12 cellular contexts compared by ENCODE assay signal in the genomic region with DNA sequence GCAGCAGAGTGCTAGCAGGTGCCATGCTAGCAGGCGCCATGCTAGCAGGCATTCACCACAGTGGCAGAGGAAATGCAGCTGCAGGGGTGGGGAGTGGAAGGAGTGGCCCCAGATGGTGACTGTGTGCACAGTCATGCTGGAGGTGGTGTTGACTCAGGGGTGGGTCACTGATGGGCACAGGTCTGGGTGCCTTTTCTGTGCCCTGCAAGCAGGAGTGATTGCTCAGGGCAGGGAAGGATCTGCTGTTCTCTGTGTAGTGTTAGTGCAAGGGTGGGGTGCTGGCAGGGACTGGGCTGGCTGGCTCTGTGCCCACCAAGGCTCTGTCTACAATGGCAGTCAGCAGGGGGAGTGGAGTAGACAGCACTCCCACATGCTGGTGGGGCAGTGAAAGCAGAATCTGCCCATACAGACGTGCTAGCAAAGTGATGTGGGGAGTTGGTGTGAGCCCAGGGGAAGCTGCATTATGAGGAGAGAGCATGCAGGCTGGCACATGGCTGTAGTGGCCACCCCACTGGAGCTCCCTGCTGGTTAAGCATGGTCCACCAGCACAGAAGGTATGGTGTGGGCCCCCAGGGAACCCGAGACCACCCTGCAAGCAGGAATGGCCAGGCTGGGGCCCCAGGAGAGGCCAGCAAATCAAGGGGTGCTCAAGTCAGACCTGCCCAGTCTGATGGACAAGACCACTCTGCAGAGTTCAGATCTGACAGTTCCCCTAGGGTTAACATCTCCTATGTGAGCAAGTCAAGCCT. TPM values are rescaled to one million over a fixed set of nuclear protein-coding genes. Genes with fewer than 3 reads are reported as not detected.
DNase-seq lines count a peak whose midpoint lies in the region; ATAC-seq lines count a peak whose summit lies in the region.
"Had no signal": no experiment of that assay in that cellular context is flagged by ENCODE, and none has a peak within 500 bp of the region (broad histone marks: within the 10 kb centered on the region; RNA-seq: fewer than 3 reads in every experiment).

No MANE protein-coding gene starts in this region.

- peaks cover 46% of the 10 kb centered on the region for H3K36me3 Mint-ChIP-seq in activated naive CD8-positive, alpha-beta T cell treated with anti-CD3 and anti-CD28 coated beads, Interleukin-2, amount 10 ng/mL, durations not matched to agents 7 days and 5 days
- H3K36me3 Mint-ChIP-seq in activated naive CD8-positive, alpha-beta T cell treated with anti-CD3 and anti-CD28 coated beads for 36 hours, result peaks cover 50% of the 10 kb centered on the region

- peaks cover 14% of the 10 kb centered on the region for H3K9me3 Mint-ChIP-seq in activated naive CD8-positive, alpha-beta T cell treated with anti-CD3 and anti-CD28 coated beads, Interleukin-2, amount 10 ng/mL, durations not matched to agents 7 days and 5 days
- peaks cover 13% of the 10 kb centered on the region for H3K9me3 Mint-ChIP-seq in activated naive CD8-positive, alpha-beta T cell treated with anti-CD3 and anti-CD28 coated beads for 36 hours

- peak overlapping the region; percentile 30 for H3K27ac Mint-ChIP-seq in activated naive CD8-positive, alpha-beta T cell treated with anti-CD3 and anti-CD28 coated beads, Interleukin-2, amount 10 ng/mL, durations not matched to agents 7 days and 5 days
- no peak overlapping the region for H3K27ac Mint-ChIP-seq in activated naive CD8-positive, alpha-beta T cell treated with anti-CD3 and anti-CD28 coated beads for 36 hours
- H3K27ac Mint-ChIP-seq: stimulated activated naive CD8-positive, alpha-beta T cell treated with anti-CD3 and anti-CD28 coated beads, Interleukin-15, Interleukin-2, amounts not matched to agents 100 ng/mL and 50 ng/mL, for 24 hours had no signal

- no peak overlapping the region for H3K4me3 Mint-ChIP-seq in activated naive CD8-positive, alpha-beta T cell treated with anti-CD3 and anti-CD28 coated beads, Interleukin-2, amount 10 ng/mL, durations not matched to agents 7 days and 5 days
- H3K4me3 Mint-ChIP-seq in activated naive CD8-positive, alpha-beta T cell treated with anti-CD3 and anti-CD28 coated beads for 36 hours, result no peak overlapping the region
- H3K4me3 Mint-ChIP-seq: naive B cell; stimulated activated naive CD8-positive, alpha-beta T cell treated with anti-CD3 and anti-CD28 coated beads, Interleukin-15, Interleukin-2, amounts not matched to agents 100 ng/mL and 50 ng/mL, for 24 hours had no signal

- no peak for DNase-seq in activated naive CD8-positive, alpha-beta T cell treated with anti-CD3 and anti-CD28 coated beads, Interleukin-2, amount 10 ng/mL, durations not matched to agents 7 days and 5 days
- DNase-seq in activated naive CD8-positive, alpha-beta T cell treated with anti-CD3 and anti-CD28 coated beads for 36 hours, result no peak
- DNase-seq in NCI-H345 (lab: John Stamatoyannopoulos, UW) (peak; percentile 92), epithelial cell of prostate (ENCODE audit: low read depth, low spot score) (peak; percentile 72), amniotic stem cell (lab: John Stamatoyannopoulos, UW) (no peak), MV-4-11 (lab: John Stamatoyannopoulos, UW) (no peak)
- DNase-seq in stimulated activated naive CD8-positive, alpha-beta T cell treated with anti-CD3 and anti-CD28 coated beads, Interleukin-15, Interleukin-2, amounts not matched to agents 100 U/mL and 50 U/mL, for 24 hours, result no peak
- DNase-seq: activated CD8-positive, alpha-beta memory T cell treated with anti-CD3 and anti-CD28 coated beads for 24 hours; naive B cell had no signal

- peaks cover 8% of the 10 kb centered on the region for H3K4me1 Mint-ChIP-seq in activated naive CD8-positive, alpha-beta T cell treated with anti-CD3 and anti-CD28 coated beads, Interleukin-2, amount 10 ng/mL, durations not matched to agents 7 days and 5 days
- peaks cover 21% of the 10 kb centered on the region for H3K4me1 Mint-ChIP-seq in activated naive CD8-positive, alpha-beta T cell treated with anti-CD3 and anti-CD28 coated beads for 36 hours

- peak overlapping the region; percentile 48 for H3K27ac ChIP-seq in epithelial cell of prostate
- H3K27ac ChIP-seq: C4-2B had no signal

- POLR2A ChIA-PET in activated naive CD8-positive, alpha-beta T cell treated with anti-CD3 and anti-CD28 coated beads, Interleukin-2, amount 10 ng/mL, durations not matched to agents 7 days and 5 days (lab: Charles Lee), result no interaction called here

- no peaks in the 10 kb centered on the region for H3K27me3 Mint-ChIP-seq in activated naive CD8-positive, alpha-beta T cell treated with anti-CD3 and anti-CD28 coated beads, Interleukin-2, amount 10 ng/mL, durations not matched to agents 7 days and 5 days
- no peaks in the 10 kb centered on the region for H3K27me3 Mint-ChIP-seq in activated naive CD8-positive, alpha-beta T cell treated with anti-CD3 and anti-CD28 coated beads for 36 hours
- H3K27me3 Mint-ChIP-seq: naive B cell; stimulated activated naive CD8-positive, alpha-beta T cell treated with anti-CD3 and anti-CD28 coated beads, Interleukin-15, Interleukin-2, amounts not matched to agents 100 ng/mL and 50 ng/mL, for 24 hours had no signal

- peak; percentile 26 for ATAC-seq in activated naive CD8-positive, alpha-beta T cell treated with anti-CD3 and anti-CD28 coated beads, Interleukin-2, amount 10 ng/mL, durations not matched to agents 7 days and 5 days (ENCODE audit: low read depth)
- ATAC-seq in stimulated activated naive CD8-positive, alpha-beta T cell treated with anti-CD3 and anti-CD28 coated beads, Interleukin-15, Interleukin-2, amounts not matched to agents 100 U/mL and 50 U/mL, for 24 hours, result peak; percentile 46
- ATAC-seq in HG03378 (IDR thresholded peaks at IDR 0.05; ENCODE audit: unreplicated experiment), result no peak

RNA-seq across cellular contexts. Expression of gene TSPYL4, which starts 11.4 kb away (rescaled TPM):
- 10 to 100 TPM; 19.2 to 19.4 TPM for total RNA-seq in activated naive CD8-positive, alpha-beta T cell treated with anti-CD3 and anti-CD28 coated beads, Interleukin-2, amount 10 ng/mL, durations not matched to agents 7 days and 5 days
- total RNA-seq in activated naive CD8-positive, alpha-beta T cell treated with anti-CD3 and anti-CD28 coated beads for 36 hours, result 10 to 100 TPM; 15.1 to 15.2 TPM

RNA-seq across cellular contexts. Expression of gene TSPYL1, which starts 14.5 kb away (rescaled TPM):
- 10 to 100 TPM; 59.9 to 66.8 TPM for total RNA-seq in activated naive CD8-positive, alpha-beta T cell treated with anti-CD3 and anti-CD28 coated beads, Interleukin-2, amount 10 ng/mL, durations not matched to agents 7 days and 5 days
- 10 to 100 TPM; 45.4 to 46.0 TPM for total RNA-seq in activated naive CD8-positive, alpha-beta T cell treated with anti-CD3 and anti-CD28 coated beads for 36 hours

Comparison
In these comparisons a context has a peak if more than half of its experiments do, and no peak if none do; other contexts are left out.
1. DNase-seq: peak in NCI-H345 (single experiment) and epithelial cell of prostate (single experiment); none in activated naive CD8-positive, alpha-beta T cell treated with anti-CD3 and anti-CD28 coated beads, Interleukin-2, amount 10 ng/mL, durations not matched to agents 7 days and 5 days (single experiment), activated naive CD8-positive, alpha-beta T cell treated with anti-CD3 and anti-CD28 coated beads for 36 hours (single experiment), stimulated activated naive CD8-positive, alpha-beta T cell treated with anti-CD3 and anti-CD28 coated beads, Interleukin-15, Interleukin-2, amounts not matched to agents 100 U/mL and 50 U/mL, for 24 hours (single experiment), amniotic stem cell (single experiment) and MV-4-11 (single experiment).